ENCODE assay signal across 13 cellular contexts in genomic region chr21:45108808-45109800, GRCh38.
DNase-seq lines count a peak whose midpoint lies in the region; ATAC-seq and TF ChIP-seq lines count a peak whose summit lies in the region.
"Had no signal": no experiment of that assay in that cellular context is flagged by ENCODE, and none has a peak within 500 bp of the region (broad histone marks: within the 10 kb centered on the region; RNA-seq: fewer than 3 reads in every experiment).

No MANE protein-coding gene starts in this region.

- peak overlapping the region; percentile 48 for H3K27ac Mint-ChIP-seq in activated T-cell treated with anti-CD3 and anti-CD28 coated beads, Interleukin-2, amount 50 U/mL, for 24 hours
- H3K27ac Mint-ChIP-seq in dendritic cell treated with granulocyte-macrophage colony-stimulating factor and Interleukin-4, amounts not matched to agents 40 ng/mL and 50 ng/mL, for 4 days, result no peak overlapping the region
- peak overlapping the region; percentile 93 for H3K27ac Mint-ChIP-seq in stimulated activated naive B cell treated with anti-CD40 and anti-IgM and Interleukin-4, amounts not matched to agents 10 μg/mL and 1 μg/mL and 100 μg/mL, for 72 hours

- no peaks in the 10 kb centered on the region for H4K20me1 ChIP-seq in OCI-LY1 (ENCODE audit: insufficient read depth, low read length)

- no peak overlapping the region for H3K9ac ChIP-seq in OCI-LY1 (ENCODE audit: low read length)

- H3K9me2 ChIP-seq in OCI-LY1 (ENCODE audit: low read depth, low read length), result no peaks in the 10 kb centered on the region

- peak; percentile 19 to 25 for ATAC-seq in stimulated activated naive B cell treated with anti-CD40 and anti-IgM and Interleukin-4, amounts not matched to agents 10 μg/mL and 1 μg/mL and 100 μg/mL, for 72 hours (replicated peaks)
- ATAC-seq: foreskin keratinocyte, left lung, sciatic nerve had no signal

- no peak for DNase-seq in activated T-cell treated with anti-CD3 and anti-CD28 coated beads, Interleukin-2, amount 50 U/mL, for 24 hours
- DNase-seq in activated T-cell treated with anti-CD3 and anti-CD28 coated beads, Interleukin-2, amount 50 U/mL, for 1 hour, result no peak
- peak; percentile 32 for DNase-seq in stimulated activated naive B cell treated with anti-CD40 and anti-IgM and Interleukin-4, amounts not matched to agents 10 μg/mL and 1 μg/mL and 100 μg/mL, for 72 hours
- no peak for DNase-seq in COLO668 (lab: John Stamatoyannopoulos, UW; ENCODE audit: unreplicated experiment)
- no peak for DNase-seq in activated effector memory CD4-positive, alpha-beta T cell treated with Interleukin-2 at 50 U/mL for 16 hours
- no peak for DNase-seq in central memory CD4-positive, alpha-beta T cell
- DNase-seq: foreskin keratinocyte, left lung, NCI-H2029 treated with DMSO at 0.1 percent for 48 hours had no signal

- peaks cover 3% of the 10 kb centered on the region; the same call in 1 of the 2 replicates for H3K9me3 ChIP-seq in OCI-LY1 (ENCODE audit: low read length)
- H3K9me3 ChIP-seq: left lung had no signal

- peaks cover 29% of the 10 kb centered on the region for H3K4me1 ChIP-seq in OCI-LY1 (ENCODE audit: insufficient read depth, low read length, severe bottlenecking)

- H3K27ac ChIP-seq in OCI-LY1 (ENCODE audit: low read depth, low read length, poor library complexity, severe bottlenecking), result no peak overlapping the region
- H3K27ac ChIP-seq: foreskin keratinocyte had no signal

- no peaks in the 10 kb centered on the region for H3K79me2 ChIP-seq in OCI-LY1 (ENCODE audit: insufficient read depth, low read length)

- H3K4me1 Mint-ChIP-seq in activated T-cell treated with anti-CD3 and anti-CD28 coated beads, Interleukin-2, amount 50 U/mL, for 24 hours (ENCODE audit: low read depth), result peaks cover 84% of the 10 kb centered on the region
- H3K4me1 Mint-ChIP-seq in dendritic cell treated with granulocyte-macrophage colony-stimulating factor and Interleukin-4, amounts not matched to agents 40 ng/mL and 50 ng/mL, for 4 days (ENCODE audit: low read depth), result peaks cover 52% of the 10 kb centered on the region
- H3K4me1 Mint-ChIP-seq in stimulated activated naive B cell treated with anti-CD40 and anti-IgM and Interleukin-4, amounts not matched to agents 10 μg/mL and 1 μg/mL and 100 μg/mL, for 72 hours, result peaks cover 63 to 90% of the 10 kb centered on the region in 2 donors

- peak overlapping the region; percentile 25; the same call in 1 of the 2 replicates for H3K4me2 ChIP-seq in OCI-LY1 (ENCODE audit: low read length)

- peak overlapping the region; percentile 65 for H3K4me3 Mint-ChIP-seq in activated T-cell treated with anti-CD3 and anti-CD28 coated beads, Interleukin-2, amount 50 U/mL, for 24 hours
- H3K4me3 Mint-ChIP-seq in dendritic cell treated with granulocyte-macrophage colony-stimulating factor and Interleukin-4, amounts not matched to agents 40 ng/mL and 50 ng/mL, for 4 days, result peak overlapping the region; percentile 54
- H3K4me3 Mint-ChIP-seq in stimulated activated naive B cell treated with anti-CD40 and anti-IgM and Interleukin-4, amounts not matched to agents 10 μg/mL and 1 μg/mL and 100 μg/mL, for 72 hours, result peak overlapping the region; percentile 64 to 71

- H3K36me3 ChIP-seq in OCI-LY1 (ENCODE audit: insufficient read depth, low read length), result no peaks in the 10 kb centered on the region
- H3K36me3 ChIP-seq: left lung had no signal

- no peaks in the 10 kb centered on the region for H3K27me3 Mint-ChIP-seq in activated T-cell treated with anti-CD3 and anti-CD28 coated beads, Interleukin-2, amount 50 U/mL, for 24 hours
- H3K27me3 Mint-ChIP-seq in dendritic cell treated with granulocyte-macrophage colony-stimulating factor and Interleukin-4, amounts not matched to agents 40 ng/mL and 50 ng/mL, for 4 days, result peaks cover 50% of the 10 kb centered on the region
- no peaks in the 10 kb centered on the region for H3K27me3 Mint-ChIP-seq in stimulated activated naive B cell treated with anti-CD40 and anti-IgM and Interleukin-4, amounts not matched to agents 10 μg/mL and 1 μg/mL and 100 μg/mL, for 72 hours
- H3K27me3 Mint-ChIP-seq: brain had no signal

- H3F3A ChIP-seq in OCI-LY1 (ENCODE audit: insufficient read depth, low read length), result peaks cover 11% of the 10 kb centered on the region

- TF ChIP-seq CTCF in OCI-LY1 (IDR thresholded peaks at IDR 0.05; ENCODE audit: low read length), result no peak

- no peaks in the 10 kb centered on the region; the same call in 1 of the 2 replicates for H3K27me3 ChIP-seq in OCI-LY1 (ENCODE audit: insufficient read depth, low read length)
- H3K27me3 ChIP-seq: foreskin keratinocyte, left lung had no signal

- H2AFZ ChIP-seq in OCI-LY1 (ENCODE audit: low read length), result no peak overlapping the region

- no peak overlapping the region for H3K4me3 ChIP-seq in OCI-LY1 (ENCODE audit: low read depth, low read length, poor library complexity, severe bottlenecking)
- H3K4me3 ChIP-seq: left lung had no signal

- H3K9me3 Mint-ChIP-seq in activated T-cell treated with anti-CD3 and anti-CD28 coated beads, Interleukin-2, amount 50 U/mL, for 24 hours, result peaks cover 2% of the 10 kb centered on the region
- H3K9me3 Mint-ChIP-seq in dendritic cell treated with granulocyte-macrophage colony-stimulating factor and Interleukin-4, amounts not matched to agents 40 ng/mL and 50 ng/mL, for 4 days, result no peaks in the 10 kb centered on the region
- H3K9me3 Mint-ChIP-seq in stimulated activated naive B cell treated with anti-CD40 and anti-IgM and Interleukin-4, amounts not matched to agents 10 μg/mL and 1 μg/mL and 100 μg/mL, for 72 hours, result no peaks in the 10 kb centered on the region

- intact Hi-C loops in dendritic cell treated with granulocyte-macrophage colony-stimulating factor and Interleukin-4, amounts not matched to agents 40 ng/mL and 50 ng/mL, for 4 days (cut with micrococcal nuclease), result no loop called here

- peaks cover 2% of the 10 kb centered on the region for H3K36me3 Mint-ChIP-seq in activated T-cell treated with anti-CD3 and anti-CD28 coated beads, Interleukin-2, amount 50 U/mL, for 24 hours (ENCODE audit: low read depth)
- H3K36me3 Mint-ChIP-seq in dendritic cell treated with granulocyte-macrophage colony-stimulating factor and Interleukin-4, amounts not matched to agents 40 ng/mL and 50 ng/mL, for 4 days (ENCODE audit: low read depth), result no peaks in the 10 kb centered on the region
- peaks cover 12 to 33% of the 10 kb centered on the region in 2 donors for H3K36me3 Mint-ChIP-seq in stimulated activated naive B cell treated with anti-CD40 and anti-IgM and Interleukin-4, amounts not matched to agents 10 μg/mL and 1 μg/mL and 100 μg/mL, for 72 hours
- H3K36me3 Mint-ChIP-seq: brain had no signal
